In the genomic region with DNA sequence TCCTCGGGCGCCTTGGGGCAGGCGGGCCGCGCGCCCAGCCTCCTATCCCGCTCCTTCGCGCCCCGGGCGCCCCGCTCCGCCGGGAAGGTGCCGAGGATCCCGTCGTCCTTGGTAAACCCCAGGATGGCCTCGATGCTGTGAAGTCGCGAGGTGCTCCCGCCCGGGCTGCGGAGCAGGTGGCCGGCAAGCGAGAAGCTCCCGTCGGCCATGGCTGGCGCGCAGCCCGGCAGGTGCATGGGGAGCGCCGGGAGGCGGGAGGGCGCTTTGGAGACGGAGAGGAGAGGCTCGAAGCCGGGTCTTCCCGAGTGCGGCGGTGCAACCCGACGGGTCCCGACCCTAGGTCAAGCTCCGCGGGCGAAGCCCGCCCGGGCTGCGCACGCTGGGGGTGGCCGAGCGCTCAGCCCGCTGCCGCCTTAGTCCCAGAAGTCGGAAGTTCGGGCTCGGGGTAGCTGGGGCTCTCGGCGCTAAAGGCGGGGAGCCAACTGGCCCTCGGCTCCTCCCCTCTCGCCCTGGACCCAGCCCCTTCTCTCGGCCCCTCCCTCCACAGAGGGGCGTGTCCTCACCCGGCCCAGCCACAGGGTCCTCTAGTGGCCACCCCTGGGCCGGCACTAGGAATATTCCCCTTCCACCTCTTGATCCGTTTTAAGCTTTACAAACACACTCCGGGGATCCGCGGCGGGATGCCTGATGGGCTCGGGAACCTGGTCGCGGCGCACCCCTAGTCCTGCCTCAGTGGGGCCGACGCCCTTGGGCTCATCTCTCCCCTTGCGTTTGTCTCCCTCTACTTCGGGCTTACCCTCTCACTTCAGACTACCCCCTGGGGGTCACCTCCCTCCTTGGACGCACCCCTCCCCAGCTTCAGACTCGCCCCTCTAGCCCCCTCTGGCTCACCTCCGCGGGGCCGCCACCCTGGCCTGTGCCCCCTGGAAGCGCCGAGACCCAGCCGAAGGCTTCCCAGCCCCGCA, we compare ENCODE assay signal across 9 cellular contexts. TPM values are rescaled to one million over a fixed set of nuclear protein-coding genes. Genes with fewer than 3 reads are reported as not detected.
DNase-seq lines count a peak whose midpoint lies in the region; ATAC-seq and TF ChIP-seq lines count a peak whose summit lies in the region.
"Had no signal": no experiment of that assay in that cellular context is flagged by ENCODE, and none has a peak within 500 bp of the region (broad histone marks: within the 10 kb centered on the region; RNA-seq: fewer than 3 reads in every experiment).

TSS of gene RAX (minus strand) at position 484 of the 965 bp plus-strand sequence. CDS start at position 236, 248 bp downstream.

- no peak within 1 kb of the TSS for H3K27ac ChIP-seq in upper lobe of left lung
- H3K27ac ChIP-seq in colonic mucosa = no peak within 1 kb of the TSS

- TF ChIP-seq POLR2A in upper lobe of left lung (IDR thresholded peaks at IDR 0.05) = no peak

- H3K4me3 ChIP-seq in astrocyte of the cerebellum (ENCODE audit: low read depth, low read length) (no peak within 1 kb of the TSS), upper lobe of left lung (peak within 1 kb of the TSS in 3 of 4 donors; percentile 22 to 41 (median 31)), colonic mucosa (no peak within 1 kb of the TSS)

- no peaks in the 10 kb centered on the region for H3K36me3 ChIP-seq in upper lobe of left lung
- no peaks in the 10 kb centered on the region for H3K36me3 ChIP-seq in colonic mucosa

- WGBS in upper lobe of left lung, 2 donors = 3 to 4% methylated on average over 34 to 37 of the region's 88 CpGs

- intact Hi-C loops in colonic mucosa (cut with DNase I) = no loop called here

- H3K4me1 ChIP-seq in upper lobe of left lung (peaks cover 22 to 38% (median 29%) of the 10 kb centered on the region in 4 donors), colonic mucosa (no peaks in the 10 kb centered on the region)

- ATAC-seq in HG02852 (IDR thresholded peaks at IDR 0.05; ENCODE audit: unreplicated experiment) = peak; percentile 63
- ATAC-seq in left lobe of liver = peak; percentile 49
- ATAC-seq in upper lobe of left lung (ENCODE audit: low FRiP score in 2 of 2) = peak in 1 of 2 donors; percentile 51
- ATAC-seq in HG02970 (IDR thresholded peaks at IDR 0.05; ENCODE audit: low FRiP score, unreplicated experiment) = no peak

- DNase-seq in DMS 273 (lab: John Stamatoyannopoulos, UW; ENCODE audit: unreplicated experiment) (peak; percentile 89), astrocyte of the cerebellum (ENCODE audit: low read depth) (no peak), left lobe of liver (ENCODE audit: low spot score) (no peak), upper lobe of left lung (peak in 1 of 2 donors; percentile 85), colonic mucosa (no peak), SIG-M5 (lab: John Stamatoyannopoulos, UW) (no peak)

- TF ChIP-seq EP300 in upper lobe of left lung (IDR thresholded peaks at IDR 0.05) = no peak

- TF ChIP-seq CTCF in astrocyte of the cerebellum (IDR thresholded peaks at IDR 0.05; ENCODE audit: low read depth, low read length, missing control alignments) (peak; percentile 9), upper lobe of left lung (IDR thresholded peaks at IDR 0.05) (no peak), colonic mucosa (IDR thresholded peaks at IDR 0.05) (no peak)

- in situ Hi-C loops in astrocyte of the cerebellum (cut with HindIII; ENCODE audit: low sequenced_read_pairs) = no loop called here

- no peaks in the 10 kb centered on the region for H3K9me3 ChIP-seq in upper lobe of left lung
- no peaks in the 10 kb centered on the region for H3K9me3 ChIP-seq in colonic mucosa

- peaks cover 0 to 67% (median 49%) of the 10 kb centered on the region in 4 donors for H3K27me3 ChIP-seq in upper lobe of left lung
- peaks cover 76% of the 10 kb centered on the region for H3K27me3 ChIP-seq in colonic mucosa

- H3K9ac ChIP-seq in colonic mucosa (ENCODE audit: low read depth in 2 of 2, low read length in 2 of 2) = no peak within 1 kb of the TSS

RNA-seq across cellular contexts. Expression of gene RAX, which starts in this region (rescaled TPM):
- total RNA-seq in left lobe of liver = not detected
- total RNA-seq in upper lobe of left lung = not detected
- not detected for total RNA-seq in colonic mucosa
- total RNA-seq: glomerular endothelial cell had no signal

Comparison
In these comparisons a context has a peak if more than half of its experiments do, and no peak if none do; other contexts are left out.
1. Peak in ATAC-seq in left lobe of liver; RNA of the gene not detected or under 1 TPM.
2. H3K4me3 ChIP-seq: peak in upper lobe of left lung (3 of 4); none in astrocyte of the cerebellum (single experiment) and colonic mucosa (single experiment).